ENCODE assay signal across 9 cellular contexts in genomic region chr19:29872224-29872731, GRCh38.
DNase-seq lines count a peak whose midpoint lies in the region; ATAC-seq and TF ChIP-seq lines count a peak whose summit lies in the region.
"Had no signal": no experiment of that assay in that cellular context is flagged by ENCODE, and none has a peak within 500 bp of the region (broad histone marks: within the 10 kb centered on the region; RNA-seq: fewer than 3 reads in every experiment).

No MANE protein-coding gene starts in this region.

- H3K27ac Mint-ChIP-seq in naive B cell: no peak overlapping the region

- peaks cover 9% of the 10 kb centered on the region; the same call in 1 of the 2 replicates for H3K9me3 ChIP-seq in HUES6 (ENCODE audit: control insufficient read depth, insufficient read depth, low read depth, low read length)

- H3K9ac ChIP-seq in HUES6 (ENCODE audit: low read length): no peak overlapping the region

- H3K36me3 Mint-ChIP-seq in naive B cell: no peaks in the 10 kb centered on the region

- H3K27me3 Mint-ChIP-seq in naive B cell: peaks cover 12 to 33% (median 26%) of the 10 kb centered on the region in 3 donors

- peak overlapping the region in 7 of 8 donors; percentile 21 to 80 (median 70) for H3K4me3 Mint-ChIP-seq in naive B cell

- DNase-seq in ELR (ENCODE audit: low read depth) (peak; percentile 25), cardiac fibroblast (ENCODE audit: low read depth in 2 of 2) (peak; percentile 34 to 36), naive B cell (no peak), NCI-H1694 treated with DMSO at 0.1 percent for 48 hours (lab: John Stamatoyannopoulos, UW) (no peak), cortex of kidney (lab: John Stamatoyannopoulos, UW) (no peak), hippocampal formation (lab: John Stamatoyannopoulos, UW) (no peak)

- H3K4me1 Mint-ChIP-seq in naive B cell: peaks cover 12 to 17% (median 13%) of the 10 kb centered on the region in 3 donors

- H3K4me3 ChIP-seq in HUES6 (ENCODE audit: low read depth, low read length) (peak overlapping the region; percentile 71), cardiac fibroblast (replicated peaks in 1 of 2; ENCODE audit: low read depth in 2 of 2, low read length in 2 of 2) (no peak overlapping the region)

- H3K27ac ChIP-seq in HUES6 (ENCODE audit: low read depth, low read length): no peak overlapping the region
- H3K27ac ChIP-seq: skin epidermis had no signal

- ATAC-seq in naive B cell (ENCODE audit: low read depth in 2 of 2): no peak
- ATAC-seq in GM19452 (IDR thresholded peaks at IDR 0.05; ENCODE audit: unreplicated experiment): no peak

- peaks cover 21% of the 10 kb centered on the region for H3K27me3 ChIP-seq in HUES6 (ENCODE audit: control insufficient read depth, insufficient read depth, low read length)

- no peak for TF ChIP-seq CTCF in cardiac fibroblast (IDR thresholded peaks at IDR 0.05; ENCODE audit: low read depth, low read length)

- H3K36me3 ChIP-seq in HUES6 (ENCODE audit: control insufficient read depth, insufficient read depth, low read length): no peaks in the 10 kb centered on the region

- peaks cover 0 to 13% (median 5%) of the 10 kb centered on the region in 7 donors for H3K9me3 Mint-ChIP-seq in naive B cell

- no peaks in the 10 kb centered on the region for H3K4me1 ChIP-seq in HUES6 (ENCODE audit: control insufficient read depth, insufficient read depth, low read length)

Comparison
In these comparisons a context has a peak if more than half of its experiments do, and no peak if none do; other contexts are left out.
1. DNase-seq: peak in ELR (single experiment) and cardiac fibroblast (2 of 2); none in naive B cell (single experiment), NCI-H1694 treated with DMSO at 0.1 percent for 48 hours (single experiment), cortex of kidney (single experiment) and hippocampal formation (0 of 2).